In genomic region chr4:128703948-128704347, GRCh38 we compare ENCODE assay signal across 2 cellular contexts.
TF ChIP-seq lines count a peak whose summit lies in the region.

No MANE protein-coding gene starts in this region.

TF ChIP-seq in GM23338, 12 proteins besides CTCF, POLR2A, EP300 and RAD21 (continued from another document):
- TF ChIP-seq, protein P1, sequence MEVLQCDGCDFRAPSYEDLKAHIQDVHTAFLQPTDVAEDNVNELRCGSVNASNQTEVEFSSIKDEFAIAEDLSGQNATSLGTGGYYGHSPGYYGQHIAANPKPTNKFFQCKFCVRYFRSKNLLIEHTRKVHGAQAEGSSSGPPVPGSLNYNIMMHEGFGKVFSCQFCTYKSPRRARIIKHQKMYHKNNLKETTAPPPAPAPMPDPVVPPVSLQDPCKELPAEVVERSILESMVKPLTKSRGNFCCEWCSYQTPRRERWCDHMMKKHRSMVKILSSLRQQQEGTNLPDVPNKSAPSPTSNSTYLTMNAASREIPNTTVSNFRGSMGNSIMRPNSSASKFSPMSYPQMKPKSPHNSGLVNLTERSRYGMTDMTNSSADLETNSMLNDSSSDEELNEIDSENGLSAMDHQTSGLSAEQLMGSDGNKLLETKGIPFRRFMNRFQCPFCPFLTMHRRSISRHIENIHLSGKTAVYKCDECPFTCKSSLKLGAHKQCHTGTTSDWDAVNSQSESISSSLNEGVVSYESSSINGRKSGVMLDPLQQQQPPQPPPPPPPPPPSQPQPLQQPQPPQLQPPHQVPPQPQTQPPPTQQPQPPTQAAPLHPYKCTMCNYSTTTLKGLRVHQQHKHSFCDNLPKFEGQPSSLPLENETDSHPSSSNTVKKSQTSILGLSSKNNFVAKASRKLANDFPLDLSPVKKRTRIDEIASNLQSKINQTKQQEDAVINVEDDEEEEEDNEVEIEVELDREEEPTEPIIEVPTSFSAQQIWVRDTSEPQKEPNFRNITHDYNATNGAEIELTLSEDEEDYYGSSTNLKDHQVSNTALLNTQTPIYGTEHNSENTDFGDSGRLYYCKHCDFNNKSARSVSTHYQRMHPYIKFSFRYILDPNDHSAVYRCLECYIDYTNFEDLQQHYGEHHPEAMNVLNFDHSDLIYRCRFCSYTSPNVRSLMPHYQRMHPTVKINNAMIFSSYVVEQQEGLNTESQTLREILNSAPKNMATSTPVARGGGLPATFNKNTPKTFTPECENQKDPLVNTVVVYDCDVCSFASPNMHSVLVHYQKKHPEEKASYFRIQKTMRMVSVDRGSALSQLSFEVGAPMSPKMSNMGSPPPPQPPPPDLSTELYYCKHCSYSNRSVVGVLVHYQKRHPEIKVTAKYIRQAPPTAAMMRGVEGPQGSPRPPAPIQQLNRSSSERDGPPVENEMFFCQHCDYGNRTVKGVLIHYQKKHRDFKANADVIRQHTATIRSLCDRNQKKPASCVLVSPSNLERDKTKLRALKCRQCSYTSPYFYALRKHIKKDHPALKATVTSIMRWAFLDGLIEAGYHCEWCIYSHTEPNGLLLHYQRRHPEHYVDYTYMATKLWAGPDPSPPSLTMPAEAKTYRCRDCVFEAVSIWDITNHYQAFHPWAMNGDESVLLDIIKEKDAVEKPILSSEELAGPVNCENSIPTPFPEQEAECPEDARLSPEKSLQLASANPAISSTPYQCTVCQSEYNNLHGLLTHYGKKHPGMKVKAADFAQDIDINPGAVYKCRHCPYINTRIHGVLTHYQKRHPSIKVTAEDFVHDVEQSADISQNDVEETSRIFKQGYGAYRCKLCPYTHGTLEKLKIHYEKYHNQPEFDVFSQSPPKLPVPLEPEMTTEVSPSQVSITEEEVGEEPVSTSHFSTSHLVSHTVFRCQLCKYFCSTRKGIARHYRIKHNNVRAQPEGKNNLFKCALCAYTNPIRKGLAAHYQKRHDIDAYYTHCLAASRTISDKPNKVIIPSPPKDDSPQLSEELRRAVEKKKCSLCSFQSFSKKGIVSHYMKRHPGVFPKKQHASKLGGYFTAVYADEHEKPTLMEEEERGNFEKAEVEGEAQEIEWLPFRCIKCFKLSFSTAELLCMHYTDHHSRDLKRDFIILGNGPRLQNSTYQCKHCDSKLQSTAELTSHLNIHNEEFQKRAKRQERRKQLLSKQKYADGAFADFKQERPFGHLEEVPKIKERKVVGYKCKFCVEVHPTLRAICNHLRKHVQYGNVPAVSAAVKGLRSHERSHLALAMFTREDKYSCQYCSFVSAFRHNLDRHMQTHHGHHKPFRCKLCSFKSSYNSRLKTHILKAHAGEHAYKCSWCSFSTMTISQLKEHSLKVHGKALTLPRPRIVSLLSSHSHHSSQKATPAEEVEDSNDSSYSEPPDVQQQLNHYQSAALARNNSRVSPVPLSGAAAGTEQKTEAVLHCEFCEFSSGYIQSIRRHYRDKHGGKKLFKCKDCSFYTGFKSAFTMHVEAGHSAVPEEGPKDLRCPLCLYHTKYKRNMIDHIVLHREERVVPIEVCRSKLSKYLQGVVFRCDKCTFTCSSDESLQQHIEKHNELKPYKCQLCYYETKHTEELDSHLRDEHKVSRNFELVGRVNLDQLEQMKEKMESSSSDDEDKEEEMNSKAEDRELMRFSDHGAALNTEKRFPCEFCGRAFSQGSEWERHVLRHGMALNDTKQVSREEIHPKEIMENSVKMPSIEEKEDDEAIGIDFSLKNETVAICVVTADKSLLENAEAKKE (CRISPR knock-in tag; IDR thresholded peaks at IDR 0.05), result no peak
- TF ChIP-seq REST (IDR thresholded peaks at IDR 0.05; ENCODE audit: unreplicated experiment), result no peak
- no peak for TF ChIP-seq EZH2 (IDR thresholded peaks at IDR 0.05; ENCODE audit: low read depth, unreplicated experiment)
- no peak for TF ChIP-seq ZNF114 (CRISPR knock-in tag; IDR thresholded peaks at IDR 0.05)
- no peak for TF ChIP-seq CREB1 (CRISPR knock-in tag; IDR thresholded peaks at IDR 0.05; ENCODE audit: low read depth)
- no peak for TF ChIP-seq POLR2AphosphoS5 (IDR thresholded peaks at IDR 0.05; ENCODE audit: low read depth)
- no peak for TF ChIP-seq JUNB (IDR thresholded peaks at IDR 0.05; ENCODE audit: unreplicated experiment)
- TF ChIP-seq, protein P2, sequence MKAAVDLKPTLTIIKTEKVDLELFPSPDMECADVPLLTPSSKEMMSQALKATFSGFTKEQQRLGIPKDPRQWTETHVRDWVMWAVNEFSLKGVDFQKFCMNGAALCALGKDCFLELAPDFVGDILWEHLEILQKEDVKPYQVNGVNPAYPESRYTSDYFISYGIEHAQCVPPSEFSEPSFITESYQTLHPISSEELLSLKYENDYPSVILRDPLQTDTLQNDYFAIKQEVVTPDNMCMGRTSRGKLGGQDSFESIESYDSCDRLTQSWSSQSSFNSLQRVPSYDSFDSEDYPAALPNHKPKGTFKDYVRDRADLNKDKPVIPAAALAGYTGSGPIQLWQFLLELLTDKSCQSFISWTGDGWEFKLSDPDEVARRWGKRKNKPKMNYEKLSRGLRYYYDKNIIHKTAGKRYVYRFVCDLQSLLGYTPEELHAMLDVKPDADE (IDR thresholded peaks at IDR 0.05), result no peak

TF ChIP-seq in K562, 482 proteins besides CTCF, POLR2A, EP300 and RAD21 (continued from another document):
- TF ChIP-seq NKRF (IDR thresholded peaks at IDR 0.05; ENCODE audit: borderline replicate concordance), result no peak
- peak; percentile 59 for TF ChIP-seq CBFA2T2 (conservative IDR thresholded peaks at IDR 0.05)
- 0 out of 2 replicates have a peak, but pooled peaks have one; percentile 37 for TF ChIP-seq TEAD4 (IDR thresholded peaks at IDR 0.05; ENCODE audit: low read length)
- no peak for TF ChIP-seq TEAD4 (CRISPR knock-in tag; IDR thresholded peaks at IDR 0.05; ENCODE audit: borderline replicate concordance)
- no peak for TF ChIP-seq PKNOX1 (IDR thresholded peaks at IDR 0.05)
- TF ChIP-seq NRF1 (conservative IDR thresholded peaks at IDR 0.05 in 1 of 2, IDR thresholded peaks at IDR 0.05 in 1 of 2), result no peak
- no peak for TF ChIP-seq TAF9B (IDR thresholded peaks at IDR 0.05; ENCODE audit: partially characterized antibody)
TF ChIP-seq in K562: peak in this region for 9.
